ENCODE assay signal across 1 cellular context in genomic region chr3:32297366-32297765, GRCh38.
TF ChIP-seq lines count a peak whose summit lies in the region.

No MANE protein-coding gene starts in this region.

TF ChIP-seq in SK-N-SH treated with all-trans-retinoic acid at 6 μM for 48 hours, 23 proteins besides CTCF, POLR2A, EP300 and RAD21 (continued from another document):
- TF ChIP-seq TSHZ2 (CRISPR knock-in tag; IDR thresholded peaks at IDR 0.05) (no peak), ZNF8 (CRISPR knock-in tag; IDR thresholded peaks at IDR 0.05) (no peak), SNAI2 (CRISPR knock-in tag; IDR thresholded peaks at IDR 0.05) (no peak), ZFP30 (CRISPR knock-in tag; IDR thresholded peaks at IDR 0.05) (no peak), ZNF565 (CRISPR knock-in tag; conservative IDR thresholded peaks at IDR 0.05; ENCODE audit: low read depth) (no peak), RARB (CRISPR knock-in tag; IDR thresholded peaks at IDR 0.05) (no peak), PPARA (CRISPR knock-in tag; IDR thresholded peaks at IDR 0.05; ENCODE audit: borderline replicate concordance) (no peak), GLIS3 (CRISPR knock-in tag; IDR thresholded peaks at IDR 0.05) (no peak), ZFP3 (CRISPR knock-in tag; IDR thresholded peaks at IDR 0.05) (no peak)
- TF ChIP-seq, protein P1, sequence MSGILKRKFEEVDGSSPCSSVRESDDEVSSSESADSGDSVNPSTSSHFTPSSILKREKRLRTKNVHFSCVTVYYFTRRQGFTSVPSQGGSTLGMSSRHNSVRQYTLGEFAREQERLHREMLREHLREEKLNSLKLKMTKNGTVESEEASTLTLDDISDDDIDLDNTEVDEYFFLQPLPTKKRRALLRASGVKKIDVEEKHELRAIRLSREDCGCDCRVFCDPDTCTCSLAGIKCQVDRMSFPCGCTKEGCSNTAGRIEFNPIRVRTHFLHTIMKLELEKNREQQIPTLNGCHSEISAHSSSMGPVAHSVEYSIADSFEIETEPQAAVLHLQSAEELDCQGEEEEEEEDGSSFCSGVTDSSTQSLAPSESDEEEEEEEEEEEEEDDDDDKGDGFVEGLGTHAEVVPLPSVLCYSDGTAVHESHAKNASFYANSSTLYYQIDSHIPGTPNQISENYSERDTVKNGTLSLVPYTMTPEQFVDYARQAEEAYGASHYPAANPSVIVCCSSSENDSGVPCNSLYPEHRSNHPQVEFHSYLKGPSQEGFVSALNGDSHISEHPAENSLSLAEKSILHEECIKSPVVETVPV (CRISPR knock-in tag; IDR thresholded peaks at IDR 0.05): no peak
